23 cellular contexts compared by ENCODE assay signal in genomic region chr3:65078748-65079147, GRCh38.
DNase-seq lines count a peak whose midpoint lies in the region; ATAC-seq and TF ChIP-seq lines count a peak whose summit lies in the region.
"Had no signal": no experiment of that assay in that cellular context is flagged by ENCODE, and none has a peak within 500 bp of the region (broad histone marks: within the 10 kb centered on the region; RNA-seq: fewer than 3 reads in every experiment).

No MANE protein-coding gene starts in this region.

- CTCF ChIA-PET in WTC11 (lab: Charles Lee), result interaction anchor here (0.9 to 1.9 kb wide), 3 partner anchors 9 to 92 kb away, joined by 5 to 6 read pairs (median 6); no protein-coding TSS in a partner anchor

- DNase-seq in GM23338 (ENCODE audit: low spot score), result peak; percentile 35
- peak; percentile 19 for DNase-seq in WTC11 (ENCODE audit: low spot score)
- DNase-seq in iPS-NIHi11 (ENCODE audit: low spot score), result peak; percentile 20
- peak; percentile 13 for DNase-seq in neural progenitor cell (ENCODE audit: low spot score)
- no peak for DNase-seq in cerebellar cortex (ENCODE audit: low spot score)
- DNase-seq in activated T-cell treated with anti-CD3 and anti-CD28 coated beads, Interleukin-2, amount 50 U/mL, for 72 hours, result no peak
- DNase-seq: 8988T; ACHN; AML-193; BE2C; Calu3; CD4-positive, alpha-beta T cell; CD8-positive, alpha-beta memory T cell; COR-L47; DMS53; DMS79 treated with DMSO at 0.1 percent for 48 hours; GM23248 had no signal

- TF ChIP-seq CTCF in GM23338 (conservative IDR thresholded peaks at IDR 0.05; ENCODE audit: low read depth in 2 of 2) (no peak), WTC11 (IDR thresholded peaks at IDR 0.05) (no peak), neural progenitor cell (IDR thresholded peaks at IDR 0.05) (no peak)

- H3K4me3 ChIP-seq in GM23338 (no peak overlapping the region), neural progenitor cell (no peak overlapping the region)
- H3K4me3 ChIP-seq: A549; BLaER1 treated with 17β-estradiol and CSF1 and Interleukin-3, amounts not matched to agents 10 nM and 100 nM; GM23248 had no signal

- H3K4me1 Mint-ChIP-seq in GM23338 (peaks cover 16% of the 10 kb centered on the region), WTC11 (peaks cover 16% of the 10 kb centered on the region), neural progenitor cell (peaks cover 8% of the 10 kb centered on the region)
- no peaks in the 10 kb centered on the region for H3K4me1 Mint-ChIP-seq in activated T-cell treated with anti-CD3 and anti-CD28 coated beads, Interleukin-2, amount 50 U/mL, for 72 hours (ENCODE audit: low read depth)
- H3K4me1 Mint-ChIP-seq: CD14-positive monocyte; CD8-positive, alpha-beta memory T cell had no signal

- H2AFZ ChIP-seq in GM23338 (no peak overlapping the region), neural progenitor cell (replicated peaks) (no peak overlapping the region)
- H2AFZ ChIP-seq: GM23248 had no signal

- no peaks in the 10 kb centered on the region for H3F3A ChIP-seq in GM23338 (replicated peaks; ENCODE audit: low read depth)
- H3F3A ChIP-seq in neural progenitor cell (ENCODE audit: low read depth), result no peaks in the 10 kb centered on the region

- H3K79me2 ChIP-seq in GM23338 (replicated peaks; ENCODE audit: insufficient read depth), result no peaks in the 10 kb centered on the region
- H3K79me2 ChIP-seq in neural progenitor cell (ENCODE audit: low read depth), result no peaks in the 10 kb centered on the region

- H3K9me3 ChIP-seq in neural progenitor cell (ENCODE audit: low read depth), result peaks cover 4% of the 10 kb centered on the region
- H3K9me3 ChIP-seq: A549, BE2C had no signal

- H3K4me3 Mint-ChIP-seq in GM23338, result no peak overlapping the region
- H3K4me3 Mint-ChIP-seq in WTC11, result no peak overlapping the region
- no peak overlapping the region for H3K4me3 Mint-ChIP-seq in neural progenitor cell
- H3K4me3 Mint-ChIP-seq in activated T-cell treated with anti-CD3 and anti-CD28 coated beads, Interleukin-2, amount 50 U/mL, for 72 hours, result no peak overlapping the region
- H3K4me3 Mint-ChIP-seq: CD14-positive monocyte; CD4-positive, alpha-beta T cell; CD8-positive, alpha-beta memory T cell had no signal

- H3K36me3 ChIP-seq in GM23338 (ENCODE audit: insufficient read depth) (no peaks in the 10 kb centered on the region), neural progenitor cell (no peaks in the 10 kb centered on the region)
- H3K36me3 ChIP-seq: BE2C; BLaER1 treated with 17β-estradiol and CSF1 and Interleukin-3, amounts not matched to agents 10 nM and 100 nM had no signal

- H3K27ac ChIP-seq in GM23338 (ENCODE audit: low read depth) (no peak overlapping the region), neural progenitor cell (no peak overlapping the region)
- H3K27ac ChIP-seq: A549; BLaER1 treated with 17β-estradiol and CSF1 and Interleukin-3, amounts not matched to agents 10 nM and 100 nM; GM23248 had no signal

- peak; percentile 90 for ATAC-seq in GM23338
- peak; percentile 82 for ATAC-seq in WTC11
- ATAC-seq in activated T-cell treated with anti-CD3 and anti-CD28 coated beads, Interleukin-2, amount 50 U/mL, for 72 hours (replicated peaks in 1 of 2), result no peak
- no peak for ATAC-seq in GM18867 (IDR thresholded peaks at IDR 0.05; ENCODE audit: unreplicated experiment)
- no peak for ATAC-seq in HG03039 (IDR thresholded peaks at IDR 0.05; ENCODE audit: unreplicated experiment)
- ATAC-seq: A549, HCT116 had no signal

- POLR2A ChIA-PET in WTC11 (lab: Charles Lee), result no interaction called here

- no peaks in the 10 kb centered on the region; the same call in 2 of the 3 replicates for H3K36me3 Mint-ChIP-seq in GM23338 (ENCODE audit: low read depth)
- no peaks in the 10 kb centered on the region for H3K36me3 Mint-ChIP-seq in WTC11
- no peaks in the 10 kb centered on the region for H3K36me3 Mint-ChIP-seq in neural progenitor cell
- H3K36me3 Mint-ChIP-seq in activated T-cell treated with anti-CD3 and anti-CD28 coated beads, Interleukin-2, amount 50 U/mL, for 72 hours (ENCODE audit: insufficient read depth in 2 of 2), result no peaks in the 10 kb centered on the region
- H3K36me3 Mint-ChIP-seq: CD14-positive monocyte; CD8-positive, alpha-beta memory T cell had no signal

- H3K27me3 Mint-ChIP-seq in GM23338 (ENCODE audit: insufficient read depth, low read depth, poor library complexity) (peaks cover 1% of the 10 kb centered on the region), WTC11 (ENCODE audit: low read depth) (peaks cover 39% of the 10 kb centered on the region), neural progenitor cell (ENCODE audit: insufficient read depth, low read depth) (no peaks in the 10 kb centered on the region)
- no peaks in the 10 kb centered on the region for H3K27me3 Mint-ChIP-seq in activated T-cell treated with anti-CD3 and anti-CD28 coated beads, Interleukin-2, amount 50 U/mL, for 72 hours (ENCODE audit: low read depth)
- H3K27me3 Mint-ChIP-seq: CD4-positive, alpha-beta T cell; CD8-positive, alpha-beta memory T cell had no signal

- H3K27ac Mint-ChIP-seq in GM23338 (no peak overlapping the region), WTC11 (no peak overlapping the region), neural progenitor cell (peak overlapping the region; percentile 38)
- no peak overlapping the region for H3K27ac Mint-ChIP-seq in activated T-cell treated with anti-CD3 and anti-CD28 coated beads, Interleukin-2, amount 50 U/mL, for 72 hours
- H3K27ac Mint-ChIP-seq: CD14-positive monocyte; CD4-positive, alpha-beta T cell; CD8-positive, alpha-beta memory T cell had no signal

- H3K4me1 ChIP-seq in GM23338 (ENCODE audit: insufficient read depth) (peaks cover 5% of the 10 kb centered on the region), neural progenitor cell (peaks cover 7% of the 10 kb centered on the region)
- H3K4me1 ChIP-seq: A549; BLaER1 treated with 17β-estradiol and CSF1 and Interleukin-3, amounts not matched to agents 10 nM and 100 nM had no signal

- H3K27me3 ChIP-seq in GM23338 (ENCODE audit: insufficient read depth) (no peaks in the 10 kb centered on the region), neural progenitor cell (no peaks in the 10 kb centered on the region)
- H3K27me3 ChIP-seq: BE2C; BLaER1 treated with 17β-estradiol and CSF1 and Interleukin-3, amounts not matched to agents 10 nM and 100 nM had no signal

- no peak overlapping the region for H3K9ac ChIP-seq in neural progenitor cell
- H3K9ac ChIP-seq: BLaER1 treated with 17β-estradiol and CSF1 and Interleukin-3, amounts not matched to agents 10 nM and 100 nM; GM23248 had no signal

- H4K20me1 ChIP-seq in GM23338 (replicated peaks; ENCODE audit: insufficient read depth) (no peaks in the 10 kb centered on the region), neural progenitor cell (ENCODE audit: low read depth) (no peaks in the 10 kb centered on the region)
- H4K20me1 ChIP-seq: BLaER1 treated with 17β-estradiol and CSF1 and Interleukin-3, amounts not matched to agents 10 nM and 100 nM had no signal

- H3K4me2 ChIP-seq in GM23338, result no peak overlapping the region
- no peak overlapping the region for H3K4me2 ChIP-seq in neural progenitor cell
- H3K4me2 ChIP-seq: A549; BLaER1 treated with 17β-estradiol and CSF1 and Interleukin-3, amounts not matched to agents 10 nM and 100 nM had no signal

- H3K9me2 ChIP-seq in GM23338 (ENCODE audit: insufficient read depth), result no peaks in the 10 kb centered on the region; the same call in 1 of the 2 replicates

- peaks cover 10% of the 10 kb centered on the region; the same call in 1 of the 3 replicates for H3K9me3 Mint-ChIP-seq in GM23338
- peaks cover 22% of the 10 kb centered on the region for H3K9me3 Mint-ChIP-seq in WTC11
- peaks cover 7% of the 10 kb centered on the region for H3K9me3 Mint-ChIP-seq in neural progenitor cell
- H3K9me3 Mint-ChIP-seq in activated T-cell treated with anti-CD3 and anti-CD28 coated beads, Interleukin-2, amount 50 U/mL, for 72 hours, result peaks cover 5 to 9% of the 10 kb centered on the region in 2 donors

TF ChIP-seq in GM23338, 12 proteins besides CTCF, POLR2A, EP300 and RAD21 (continues in another document):
- no peak for TF ChIP-seq ETS1 (IDR thresholded peaks at IDR 0.05)
- TF ChIP-seq NANOG (IDR thresholded peaks at IDR 0.05; ENCODE audit: borderline replicate concordance), result no peak
- TF ChIP-seq EZH2phosphoT487 (IDR thresholded peaks at IDR 0.05; ENCODE audit: unreplicated experiment), result no peak
- TF ChIP-seq EZH2 (IDR thresholded peaks at IDR 0.05; ENCODE audit: low read depth, unreplicated experiment), result no peak
- no peak for TF ChIP-seq CREB1 (CRISPR knock-in tag; IDR thresholded peaks at IDR 0.05; ENCODE audit: low read depth)
- no peak for TF ChIP-seq POLR2AphosphoS5 (IDR thresholded peaks at IDR 0.05; ENCODE audit: low read depth)
- no peak for TF ChIP-seq ZNF114 (CRISPR knock-in tag; IDR thresholded peaks at IDR 0.05)

TF ChIP-seq in WTC11, 78 proteins besides CTCF, POLR2A, EP300 and RAD21 (continues in another document):
- TF ChIP-seq ELF4 (CRISPR knock-in tag; IDR thresholded peaks at IDR 0.05; ENCODE audit: low read depth) (no peak), IRF1 (CRISPR knock-in tag; IDR thresholded peaks at IDR 0.05) (no peak), ZMAT4 (CRISPR knock-in tag; IDR thresholded peaks at IDR 0.05) (no peak), ZBTB43 (CRISPR knock-in tag; IDR thresholded peaks at IDR 0.05) (no peak), NFATC4 (CRISPR knock-in tag; IDR thresholded peaks at IDR 0.05) (no peak), GTF2I (CRISPR knock-in tag; conservative IDR thresholded peaks at IDR 0.05) (no peak)

Comparison
In these comparisons a context has a peak if more than half of its experiments do, and no peak if none do; other contexts are left out.
1. ATAC-seq: peak in GM23338 (single experiment) and WTC11 (single experiment); none in activated T-cell treated with anti-CD3 and anti-CD28 coated beads, Interleukin-2, amount 50 U/mL, for 72 hours (0 of 2), GM18867 (single experiment) and HG03039 (single experiment).
2. DNase-seq: peak in GM23338 (single experiment), WTC11 (single experiment), iPS-NIHi11 (single experiment) and neural progenitor cell (single experiment); none in cerebellar cortex (single experiment) and activated T-cell treated with anti-CD3 and anti-CD28 coated beads, Interleukin-2, amount 50 U/mL, for 72 hours (0 of 2).